ENCODE assay signal across 19 cellular contexts in the genomic region with DNA sequence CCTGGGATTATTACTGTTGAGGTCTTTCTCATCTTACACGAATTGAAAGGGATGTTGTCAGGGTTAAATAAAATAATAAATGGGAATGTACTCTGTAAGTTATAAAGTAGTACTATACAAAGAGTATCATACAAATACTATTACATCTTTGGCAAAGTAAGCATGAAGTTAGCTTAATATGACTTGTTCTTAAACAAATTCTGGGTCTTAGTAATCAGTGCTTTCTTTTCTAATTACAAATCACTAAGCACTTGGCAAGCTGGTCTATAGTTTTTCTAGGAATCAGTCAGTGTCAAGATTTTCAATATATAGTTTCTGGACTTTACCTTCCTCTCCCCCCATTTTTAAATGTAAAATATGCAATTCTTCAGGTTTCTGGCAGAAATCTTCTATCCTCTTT.
"Had no signal": no experiment of that assay in that cellular context is flagged by ENCODE, and none has a peak within 500 bp of the region (broad histone marks: within the 10 kb centered on the region; RNA-seq: fewer than 3 reads in every experiment).

No MANE protein-coding gene starts in this region.

- H3K36me3 ChIP-seq: breast epithelium, WERI-Rb-1 had no signal

- H3K36me3 Mint-ChIP-seq: activated CD4-positive, alpha-beta memory T cell treated with anti-CD3 and anti-CD28 coated beads for 36 hours had no signal

- H3K27me3 ChIP-seq: breast epithelium had no signal

- H3K27ac ChIP-seq: breast epithelium, WERI-Rb-1 had no signal

- H3K4me3 Mint-ChIP-seq: activated CD4-positive, alpha-beta memory T cell treated with anti-CD3 and anti-CD28 coated beads for 36 hours; activated CD4-positive, alpha-beta T cell treated with anti-CD3 and anti-CD28 coated beads, Interleukin-2, amount 10 ng/mL, durations not matched to agents 7 days and 5 days; activated naive CD4-positive, alpha-beta T cell treated with anti-CD3 and anti-CD28 coated beads, Interleukin-2, amount 10 ng/mL, durations not matched to agents 7 days and 5 days; activated T-cell treated with anti-CD3 and anti-CD28 coated beads, Interleukin-2, amount 50 U/mL, for 4 hours had no signal

- DNase-seq: activated CD4-positive, alpha-beta memory T cell treated with anti-CD3 and anti-CD28 coated beads for 36 hours; activated CD4-positive, alpha-beta T cell treated with anti-CD3 and anti-CD28 coated beads, Interleukin-2, amount 10 ng/mL, durations not matched to agents 7 days and 5 days; activated gamma-delta T cell treated with Interleukin-2 at 50 U/mL for 16 hours; activated naive CD4-positive, alpha-beta T cell treated with anti-CD3 and anti-CD28 coated beads, Interleukin-2, amount 10 ng/mL, durations not matched to agents 7 days and 5 days; activated T-cell treated with anti-CD3 and anti-CD28 coated beads, Interleukin-2, amount 50 U/mL, for 4 hours; aorta; caudate nucleus; Kasumi-1; KBM-7; NCI-H1105 treated with DMSO at 0.1 percent for 48 hours; NCI-H1436 treated with DMSO at 0.1 percent for 48 hours; NCI-H187; NCI-H2081; PC-3; SHP77 treated with DMSO at 0.1 percent for 48 hours; T-helper 1 cell; WERI-Rb-1 had no signal

- H3K27ac Mint-ChIP-seq: activated CD4-positive, alpha-beta memory T cell treated with anti-CD3 and anti-CD28 coated beads for 36 hours; activated CD4-positive, alpha-beta T cell treated with anti-CD3 and anti-CD28 coated beads, Interleukin-2, amount 10 ng/mL, durations not matched to agents 7 days and 5 days; activated naive CD4-positive, alpha-beta T cell treated with anti-CD3 and anti-CD28 coated beads, Interleukin-2, amount 10 ng/mL, durations not matched to agents 7 days and 5 days; activated T-helper 2 cell treated with anti-CD3 and anti-CD28 coated beads, Interferon-gamma antibody, Interleukin-2, Interleukin-4, amounts not matched to agents 10 μg/mL and 5 μg/mL and 100 μg/mL, durations not matched to agents 14 hours and 24 hours and 36 hours had no signal

- H3K9me3 Mint-ChIP-seq: activated CD4-positive, alpha-beta memory T cell treated with anti-CD3 and anti-CD28 coated beads for 36 hours; activated CD4-positive, alpha-beta T cell treated with anti-CD3 and anti-CD28 coated beads, Interleukin-2, amount 10 ng/mL, durations not matched to agents 7 days and 5 days; activated naive CD4-positive, alpha-beta T cell treated with anti-CD3 and anti-CD28 coated beads, Interleukin-2, amount 10 ng/mL, durations not matched to agents 7 days and 5 days; activated T-cell treated with anti-CD3 and anti-CD28 coated beads, Interleukin-2, amount 50 U/mL, for 4 hours; activated T-helper 2 cell treated with anti-CD3 and anti-CD28 coated beads, Interferon-gamma antibody, Interleukin-2, Interleukin-4, amounts not matched to agents 10 μg/mL and 5 μg/mL and 100 μg/mL, durations not matched to agents 14 hours and 24 hours and 36 hours had no signal

- H3K9me3 ChIP-seq: breast epithelium had no signal

- H3K27me3 Mint-ChIP-seq: activated CD4-positive, alpha-beta memory T cell treated with anti-CD3 and anti-CD28 coated beads for 36 hours; activated CD4-positive, alpha-beta T cell treated with anti-CD3 and anti-CD28 coated beads, Interleukin-2, amount 10 ng/mL, durations not matched to agents 7 days and 5 days; activated naive CD4-positive, alpha-beta T cell treated with anti-CD3 and anti-CD28 coated beads, Interleukin-2, amount 10 ng/mL, durations not matched to agents 7 days and 5 days had no signal

- H3K4me3 ChIP-seq: breast epithelium had no signal

- ATAC-seq: PC-3 had no signal
